ENCODE assay signal across 1 cellular context in genomic region chr2:146984014-146984413, GRCh38.
A peak's percentile ranks its signal among the peaks of the same experiment; 100 is the strongest.
TF ChIP-seq lines count a peak whose summit lies in the region.

No MANE protein-coding gene starts in this region.

TF ChIP-seq in HEK293, 187 proteins besides CTCF, POLR2A, EP300 and RAD21:
- TF ChIP-seq PRDM10 (tag by site-specific recombination; IDR thresholded peaks at IDR 0.05) = peak; percentile 85
- no peak for TF ChIP-seq ZNF704 (tag by site-specific recombination; IDR thresholded peaks at IDR 0.05)
